In the genomic region with DNA sequence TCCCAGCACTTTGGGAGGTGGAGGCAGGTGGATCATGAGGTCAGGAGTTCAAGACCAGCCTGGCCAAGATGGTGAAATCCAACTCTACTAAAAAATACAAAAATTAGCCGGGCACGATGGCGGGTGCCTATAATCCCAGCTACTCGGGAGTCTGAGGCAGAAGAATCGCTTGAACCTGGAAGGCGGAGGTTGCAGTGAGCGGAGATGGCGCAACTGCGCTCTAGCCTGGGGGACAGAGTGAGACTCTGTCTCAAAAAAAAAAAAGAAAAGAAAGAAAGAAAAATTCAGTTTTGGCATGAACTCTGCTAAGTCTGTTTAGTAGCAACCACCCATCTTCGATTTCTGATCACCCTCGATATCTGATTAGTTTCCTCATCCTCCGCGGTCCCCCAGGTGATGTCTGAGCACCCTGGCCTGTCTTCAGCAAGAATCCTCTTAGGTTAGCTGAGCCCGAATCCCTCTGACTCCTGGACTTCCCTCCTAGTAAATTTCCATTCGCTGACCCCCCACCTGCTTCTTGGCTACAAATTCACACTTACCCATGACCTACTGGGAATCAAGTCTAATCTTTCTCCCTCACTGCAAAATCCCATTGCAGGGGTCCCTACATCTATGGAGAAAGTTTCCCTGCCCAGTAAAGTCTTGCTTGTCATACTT, we compare ENCODE assay signal across 14 cellular contexts. TPM values are rescaled to one million over a fixed set of nuclear protein-coding genes. Genes with fewer than 3 reads are reported as not detected.
DNase-seq lines count a peak whose midpoint lies in the region; ATAC-seq and TF ChIP-seq lines count a peak whose summit lies in the region.
"Had no signal": no experiment of that assay in that cellular context is flagged by ENCODE, and none has a peak within 500 bp of the region (broad histone marks: within the 10 kb centered on the region; RNA-seq: fewer than 3 reads in every experiment).

No MANE protein-coding gene starts in this region.

- H3K27me3 ChIP-seq in left ventricle myocardium inferior (ENCODE audit: low read depth) (peaks cover 4% of the 10 kb centered on the region), gastroesophageal sphincter (no peaks in the 10 kb centered on the region)

- peaks cover 69% of the 10 kb centered on the region for H3K4me1 ChIP-seq in left ventricle myocardium inferior
- peaks cover 0 to 32% (median 10%) of the 10 kb centered on the region in 3 donors for H3K4me1 ChIP-seq in gastroesophageal sphincter

- no peaks in the 10 kb centered on the region for H3K36me3 Mint-ChIP-seq in progenitor cell of endocrine pancreas (ENCODE audit: insufficient read depth)
- H3K36me3 Mint-ChIP-seq: activated naive CD4-positive, alpha-beta T cell treated with anti-CD3 and anti-CD28 coated beads, Interleukin-2, amount 50 U/mL, for 24 hours; IgD-negative memory B cell had no signal

- TF ChIP-seq CTCF in left ventricle myocardium inferior (IDR thresholded peaks at IDR 0.05; ENCODE audit: borderline replicate concordance) (no peak), gastroesophageal sphincter (IDR thresholded peaks at IDR 0.05) (no peak), progenitor cell of endocrine pancreas (IDR thresholded peaks at IDR 0.05; ENCODE audit: unreplicated experiment) (no peak), GM10248 (IDR thresholded peaks at IDR 0.05; ENCODE audit: control extremely low read depth, extremely low read depth, low read depth, missing control alignments) (no peak)

- peak overlapping the region; percentile 33 for H3K27ac Mint-ChIP-seq in progenitor cell of endocrine pancreas
- H3K27ac Mint-ChIP-seq: activated B cell treated with CpG ODN at 0.5 μM for 24 hours; activated naive CD4-positive, alpha-beta T cell treated with anti-CD3 and anti-CD28 coated beads, Interleukin-2, amount 50 U/mL, for 24 hours; IgD-negative memory B cell; stimulated activated naive CD8-positive, alpha-beta T cell treated with anti-CD3 and anti-CD28 coated beads, Interleukin-15, Interleukin-2, amounts not matched to agents 100 ng/mL and 50 ng/mL, for 24 hours had no signal

- H3K36me3 ChIP-seq in left ventricle myocardium inferior, result peaks cover 5% of the 10 kb centered on the region
- no peaks in the 10 kb centered on the region for H3K36me3 ChIP-seq in gastroesophageal sphincter

- H3K4me1 Mint-ChIP-seq in progenitor cell of endocrine pancreas (ENCODE audit: low read depth), result peaks cover 47% of the 10 kb centered on the region
- H3K4me1 Mint-ChIP-seq: activated B cell treated with CpG ODN at 0.5 μM for 24 hours; activated naive CD4-positive, alpha-beta T cell treated with anti-CD3 and anti-CD28 coated beads, Interleukin-2, amount 50 U/mL, for 24 hours; IgD-negative memory B cell had no signal

- DNase-seq in left ventricle myocardium inferior (no peak), Right ventricle myocardium inferior (ENCODE audit: missing footprints) (no peak), progenitor cell of endocrine pancreas (ENCODE audit: low spot score, unreplicated experiment) (no peak), glomerular visceral epithelial cell (ENCODE audit: extremely low spot score) (no peak), GM10248 (ENCODE audit: extremely low spot score) (no peak)
- DNase-seq: activated B cell treated with CpG ODN at 0.5 μM for 24 hours; activated CD8-positive, alpha-beta memory T cell treated with anti-CD3 and anti-CD28 coated beads, Interleukin-2, amount 50 U/mL, for 48 hours; COR-L47 had no signal

- 86 to 94% methylated on average over 12 to 13 of the region's 15 CpGs for WGBS in gastroesophageal sphincter (ENCODE audit: low coverage in 1 of 2), 2 donors

- TF ChIP-seq POLR2A in gastroesophageal sphincter (IDR thresholded peaks at IDR 0.05), result no peak

- CTCF ChIA-PET in GM10248 (lab: Yijun Ruan, JAX), result no interaction called here

- no peak overlapping the region for H3K4me3 Mint-ChIP-seq in progenitor cell of endocrine pancreas (ENCODE audit: low read depth)
- H3K4me3 Mint-ChIP-seq: activated B cell treated with CpG ODN at 0.5 μM for 24 hours; activated naive CD4-positive, alpha-beta T cell treated with anti-CD3 and anti-CD28 coated beads, Interleukin-2, amount 50 U/mL, for 24 hours; IgD-negative memory B cell; stimulated activated naive CD8-positive, alpha-beta T cell treated with anti-CD3 and anti-CD28 coated beads, Interleukin-15, Interleukin-2, amounts not matched to agents 100 ng/mL and 50 ng/mL, for 24 hours had no signal

- intact Hi-C loops in left ventricle myocardium inferior (cut with micrococcal nuclease) (no loop called here), Right ventricle myocardium inferior (cut with DNase I) (loop anchor here (1.0 to 5.0 kb wide), 3 partner anchors 20 to 229 kb away; no protein-coding TSS in a partner anchor)

- H3K27me3 Mint-ChIP-seq in progenitor cell of endocrine pancreas, result peaks cover 3% of the 10 kb centered on the region

- no peaks in the 10 kb centered on the region for H3K9me3 Mint-ChIP-seq in progenitor cell of endocrine pancreas (ENCODE audit: low read depth)
- H3K9me3 Mint-ChIP-seq: activated B cell treated with CpG ODN at 0.5 μM for 24 hours; activated naive CD4-positive, alpha-beta T cell treated with anti-CD3 and anti-CD28 coated beads, Interleukin-2, amount 50 U/mL, for 24 hours; stimulated activated naive CD8-positive, alpha-beta T cell treated with anti-CD3 and anti-CD28 coated beads, Interleukin-15, Interleukin-2, amounts not matched to agents 100 ng/mL and 50 ng/mL, for 24 hours had no signal

- H3K9me3 ChIP-seq in left ventricle myocardium inferior (replicated peaks) (no peaks in the 10 kb centered on the region), gastroesophageal sphincter (no peaks in the 10 kb centered on the region)

- H3K27ac ChIP-seq in left ventricle myocardium inferior (replicated peaks) (peak overlapping the region; percentile 91), gastroesophageal sphincter (peak overlapping the region; percentile 49 to 99 (median 96))

- H3K4me3 ChIP-seq in left ventricle myocardium inferior (peak overlapping the region; percentile 77), gastroesophageal sphincter (no peak overlapping the region)

- POLR2A ChIA-PET in GM10248 (lab: Yijun Ruan, JAX), result no interaction called here

- ATAC-seq in Right ventricle myocardium inferior (no peak), gastroesophageal sphincter (no peak), HG02610 (IDR thresholded peaks at IDR 0.05; ENCODE audit: unreplicated experiment) (no peak), HG03439 (IDR thresholded peaks at IDR 0.05; ENCODE audit: unreplicated experiment) (no peak)

- no peak for TF ChIP-seq EP300 in gastroesophageal sphincter (IDR thresholded peaks at IDR 0.05)

RNA-seq across cellular contexts. Expression of a gene that starts 0.9 kb away (rescaled TPM):
- total RNA-seq in left ventricle myocardium inferior, result 512 TPM
- 572 TPM for total RNA-seq in Right ventricle myocardium inferior
- total RNA-seq in gastroesophageal sphincter, result 100 to 1,000 TPM; 389 to 508 (median 448) TPM
- total RNA-seq in progenitor cell of endocrine pancreas, result 37.9 and 38.7 TPM in 2 replicates
- total RNA-seq: activated B cell treated with CpG ODN at 0.5 μM for 24 hours had no signal
